1 cellular context compared by ENCODE assay signal in genomic region chr1:40495315-40495903, GRCh38.
TF ChIP-seq lines count a peak whose summit lies in the region.

No MANE protein-coding gene starts in this region.

TF ChIP-seq in GM12878, 131 proteins besides CTCF, POLR2A, EP300 and RAD21:
- TF ChIP-seq BCLAF1 (IDR thresholded peaks at IDR 0.05) (no peak), BMI1 (IDR thresholded peaks at IDR 0.05; ENCODE audit: borderline replicate concordance) (no peak), HDAC2 (IDR thresholded peaks at IDR 0.05) (no peak), CBX5 (IDR thresholded peaks at IDR 0.05; ENCODE audit: low read depth) (peak; percentile 89), MTA3 (IDR thresholded peaks at IDR 0.05; ENCODE audit: borderline replicate concordance, low read length) (no peak), ZNF24 (IDR thresholded peaks at IDR 0.05) (no peak), ATF7 (IDR thresholded peaks at IDR 0.05; ENCODE audit: low read depth) (no peak)
